In the genomic region with DNA sequence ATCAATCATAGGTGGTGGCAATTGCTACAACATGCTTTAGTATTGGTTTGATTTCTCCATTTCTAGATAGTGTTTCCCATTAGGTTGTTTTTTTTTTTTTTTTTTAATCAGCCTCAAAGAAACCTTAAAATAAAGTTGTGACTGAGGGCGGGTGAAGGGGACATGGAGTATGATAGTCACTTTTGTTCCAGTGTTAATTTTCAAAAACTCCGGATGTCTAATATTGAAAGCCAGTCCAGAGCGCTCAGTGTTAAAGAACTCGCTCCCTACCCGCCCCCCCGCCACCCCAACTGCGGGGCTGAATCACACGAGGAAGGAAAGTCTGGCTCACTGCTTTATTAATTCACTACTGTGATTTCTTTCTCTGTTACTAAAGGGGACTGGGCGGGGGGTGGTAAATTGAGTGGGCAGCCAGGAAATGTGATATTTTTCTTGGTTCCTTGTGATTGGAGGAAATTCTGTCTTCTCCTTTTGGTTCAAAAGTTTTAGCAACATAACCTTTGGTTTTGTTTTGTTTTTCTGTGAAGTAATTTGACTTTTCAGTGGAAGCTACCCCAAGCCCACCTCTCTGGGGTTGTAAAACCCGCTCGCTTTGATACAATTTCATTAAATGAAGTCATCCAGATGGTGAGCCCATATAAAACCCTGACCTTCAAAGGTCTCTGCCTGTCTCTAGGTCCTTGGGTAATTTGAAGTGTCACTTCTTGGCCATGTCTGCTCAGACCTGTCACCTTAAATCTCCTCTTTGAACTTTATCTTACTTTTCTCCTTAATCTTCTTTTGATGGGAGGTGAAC, we compare ENCODE assay signal across 8 cellular contexts. TPM values are rescaled to one million over a fixed set of nuclear protein-coding genes. Genes with fewer than 3 reads are reported as not detected.
A peak's percentile ranks its signal among the peaks of the same experiment; 100 is the strongest.
DNase-seq lines count a peak whose midpoint lies in the region; ATAC-seq and TF ChIP-seq lines count a peak whose summit lies in the region.

No MANE protein-coding gene starts in this region.

- no peak for TF ChIP-seq CTCF in activated CD8-positive, alpha-beta T cell treated with anti-CD3 and anti-CD28 coated beads for 36 hours (IDR thresholded peaks at IDR 0.05)
- no peak for TF ChIP-seq CTCF in GM10248 (IDR thresholded peaks at IDR 0.05; ENCODE audit: control extremely low read depth, extremely low read depth, low read depth, missing control alignments)

- peak; percentile 98 for DNase-seq in activated CD8-positive, alpha-beta T cell treated with anti-CD3 and anti-CD28 coated beads for 36 hours
- DNase-seq in left kidney (ENCODE audit: low read depth, low spot score), result peak; percentile 73
- DNase-seq in stromal cell of bone marrow (ENCODE audit: low read depth), result peak; percentile 64
- no peak for DNase-seq in NCI-H2171 treated with DMSO at 0.1 percent for 48 hours (lab: John Stamatoyannopoulos, UW)
- DNase-seq in GM10248 (ENCODE audit: extremely low spot score), result no peak

- in situ Hi-C loops in GM18951 (cut with MboI; ENCODE audit: low sequenced_read_pairs, unreplicated experiment), result no loop called here

- no peaks in the 10 kb centered on the region for H3K9me3 Mint-ChIP-seq in activated CD8-positive, alpha-beta T cell treated with anti-CD3 and anti-CD28 coated beads for 36 hours

- H3K27me3 Mint-ChIP-seq in activated CD8-positive, alpha-beta T cell treated with anti-CD3 and anti-CD28 coated beads for 36 hours, result no peaks in the 10 kb centered on the region

- CTCF ChIA-PET in activated CD8-positive, alpha-beta T cell treated with anti-CD3 and anti-CD28 coated beads for 36 hours (lab: Charles Lee), result interaction anchor here (1.9 to 2.4 kb wide), 2 partner anchors 22 to 34 kb away, joined by 6 to 11 read pairs; no protein-coding TSS in a partner anchor
- CTCF ChIA-PET in GM10248 (lab: Yijun Ruan, JAX), result interaction anchor here (1.4 kb wide), 1 partner anchor 9 kb away, joined by 3 read pairs; no protein-coding TSS in a partner anchor

- H3K4me3 Mint-ChIP-seq in activated CD8-positive, alpha-beta T cell treated with anti-CD3 and anti-CD28 coated beads for 36 hours, result peak overlapping the region; percentile 67

- H3K4me1 Mint-ChIP-seq in activated CD8-positive, alpha-beta T cell treated with anti-CD3 and anti-CD28 coated beads for 36 hours (ENCODE audit: low read depth), result peaks cover 63% of the 10 kb centered on the region

- H3K36me3 Mint-ChIP-seq in activated CD8-positive, alpha-beta T cell treated with anti-CD3 and anti-CD28 coated beads for 36 hours (ENCODE audit: low read depth), result peaks cover 4% of the 10 kb centered on the region

- intact Hi-C loops in activated CD8-positive, alpha-beta T cell treated with anti-CD3 and anti-CD28 coated beads for 36 hours (cut with micrococcal nuclease), result loop anchor here (2.0 to 5.0 kb wide), 4 partner anchors 22 to 70 kb away; no protein-coding TSS in a partner anchor

- peak; percentile 11 for TF ChIP-seq POLR2A in GM18951 (IDR thresholded peaks at IDR 0.05; ENCODE audit: extremely low read depth, insufficient read depth, insufficient read length)

- ATAC-seq in HG03097 (IDR thresholded peaks at IDR 0.05; ENCODE audit: low FRiP score, unreplicated experiment) (peak; percentile 32), HG03280 (IDR thresholded peaks at IDR 0.05; ENCODE audit: unreplicated experiment) (no peak)
- ATAC-seq in activated CD8-positive, alpha-beta T cell treated with anti-CD3 and anti-CD28 coated beads for 36 hours, result peak; percentile 73

- peak overlapping the region; percentile 99 for H3K27ac Mint-ChIP-seq in activated CD8-positive, alpha-beta T cell treated with anti-CD3 and anti-CD28 coated beads for 36 hours

- POLR2A ChIA-PET in activated CD8-positive, alpha-beta T cell treated with anti-CD3 and anti-CD28 coated beads for 36 hours (lab: Charles Lee), result interaction anchor here (0.8 to 1.6 kb wide), 5 partner anchors 9 to 33 kb away, joined by 3 to 7 read pairs (median 3); no protein-coding TSS in a partner anchor
- POLR2A ChIA-PET in GM10248 (lab: Yijun Ruan, JAX), result no interaction called here

RNA-seq across cellular contexts. Expression of gene TNFAIP3, which starts 38.0 kb away (rescaled TPM):
- 100 to 1,000 TPM; 399 to 402 TPM for total RNA-seq in activated CD8-positive, alpha-beta T cell treated with anti-CD3 and anti-CD28 coated beads for 36 hours

Comparison
In these comparisons a context has a peak if more than half of its experiments do, and no peak if none do; other contexts are left out.
1. DNase-seq: peak in activated CD8-positive, alpha-beta T cell treated with anti-CD3 and anti-CD28 coated beads for 36 hours (single experiment), left kidney (single experiment) and stromal cell of bone marrow (single experiment); none in NCI-H2171 treated with DMSO at 0.1 percent for 48 hours (single experiment) and GM10248 (single experiment).